8 cellular contexts compared by ENCODE assay signal in the genomic region with DNA sequence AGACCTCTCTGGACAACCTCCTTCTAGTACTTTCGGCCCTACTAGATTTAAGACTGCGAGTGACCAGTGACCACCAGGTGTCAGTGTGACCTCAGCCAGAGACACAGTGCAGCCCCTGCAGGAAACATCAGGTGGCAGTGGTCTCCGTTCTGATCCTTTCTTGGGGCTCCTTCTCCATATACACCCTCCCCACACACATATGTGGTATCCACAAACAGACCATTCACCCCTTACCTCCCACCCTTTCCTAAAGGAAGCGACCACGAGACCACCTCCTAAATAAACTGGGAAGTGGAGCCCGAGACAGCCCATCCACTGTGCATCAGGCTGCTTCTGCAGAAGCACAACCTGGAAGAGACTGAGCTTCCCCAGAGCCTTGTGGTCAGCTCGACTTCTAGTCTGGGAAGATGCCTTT. TPM values are rescaled to one million over a fixed set of nuclear protein-coding genes. Genes with fewer than 3 reads are reported as not detected.
DNase-seq lines count a peak whose midpoint lies in the region; ATAC-seq and TF ChIP-seq lines count a peak whose summit lies in the region.

No MANE protein-coding gene starts in this region.

- no peaks in the 10 kb centered on the region for H3K9me3 ChIP-seq in A673 (ENCODE audit: low read depth, low read length, poor library complexity, severe bottlenecking)

- peaks cover 24% of the 10 kb centered on the region for H3K4me1 ChIP-seq in A673 (ENCODE audit: insufficient read depth, low read length, poor library complexity, severe bottlenecking)

- no peak overlapping the region for H3K4me3 ChIP-seq in A673 (ENCODE audit: low read depth, low read length, poor library complexity, severe bottlenecking)

- no peaks in the 10 kb centered on the region for H3K27me3 ChIP-seq in A673 (replicated peaks; ENCODE audit: insufficient read depth, low read depth, low read length, poor library complexity)

- ATAC-seq in GM18909 (IDR thresholded peaks at IDR 0.05; ENCODE audit: poor library complexity, unreplicated experiment): no peak

- POLR2A ChIA-PET in A673 (lab: Charles Lee; ENCODE audit: low non-redundant PET): no interaction called here

- in situ Hi-C loops in GM13976 (cut with MboI; ENCODE audit: low sequenced_read_pairs, unreplicated experiment): no loop called here

- H3K27ac ChIP-seq in A673 (ENCODE audit: low read depth, low read length, poor library complexity, severe bottlenecking): no peak overlapping the region

- DNase-seq in A673 (ENCODE audit: low spot score) (peak; percentile 70), GM13976 (ENCODE audit: low spot score) (peak; percentile 89), NCI-H2196 treated with DMSO at 0.1 percent for 48 hours (lab: John Stamatoyannopoulos, UW; ENCODE audit: unreplicated experiment) (peak; percentile 31), ecto neural progenitor cell (ENCODE audit: low spot score) (peak; percentile 87), lung microvascular endothelial cell (ENCODE audit: low read depth in 2 of 2) (peak; percentile 75 to 86)
- DNase-seq in activated CD4-positive, alpha-beta T cell treated with anti-CD3 and anti-CD28 coated beads, Interleukin-2, amount 50 U/mL, for 1 hour: peak; percentile 82
- DNase-seq in stimulated activated CD8-positive, alpha-beta memory T cell treated with anti-CD3 and anti-CD28 coated beads, Interleukin-15, amount 100 ng/mL, for 4 hours (ENCODE audit: low read depth in 2 of 2): peak; percentile 10 to 49

- TF ChIP-seq CTCF in A673 (conservative IDR thresholded peaks at IDR 0.05; ENCODE audit: low read depth, low read length): peak; percentile 77
- TF ChIP-seq CTCF in GM13976 (IDR thresholded peaks at IDR 0.05; ENCODE audit: borderline replicate concordance, control extremely low read depth, extremely low read depth, insufficient read depth, missing control alignments): peak; percentile 88

- intact Hi-C loops in A673 (cut with micrococcal nuclease; ENCODE audit: unreplicated experiment): loop anchor here (1.0 kb wide), 3 partner anchors 268 to 304 kb away; no protein-coding TSS in a partner anchor

- H3K36me3 ChIP-seq in A673 (ENCODE audit: insufficient read depth, low read length, poor library complexity, severe bottlenecking): peaks cover 14% of the 10 kb centered on the region

- CTCF ChIA-PET in A673 (lab: Charles Lee): interaction anchor here (1.0 to 1.1 kb wide), 2 partner anchors 268 to 275 kb away, joined by 3 to 4 read pairs; no protein-coding TSS in a partner anchor

- BruUV-seq in A673 (replicated peaks; lab: Mats Ljungman, UMichigan): no TSS peak

RNA-seq across cellular contexts. Expression of a gene that starts 38.5 kb away (rescaled TPM):
- 2.4 and 2.8 TPM in 2 replicates for total RNA-seq in A673 (2021)
- under 0.01 and 0.20 TPM in 2 replicates for total RNA-seq in lung microvascular endothelial cell

Comparison
In these comparisons a context has a peak if more than half of its experiments do, and no peak if none do; other contexts are left out.
1. DNase-seq: peak in every context shown above with its lines; median percentile 89 in GM13976; 87 in ecto neural progenitor cell; 82 in activated CD4-positive, alpha-beta T cell treated with anti-CD3 and anti-CD28 coated beads, Interleukin-2, amount 50 U/mL, for 1 hour; 80 in lung microvascular endothelial cell; 70 in A673; 31 in NCI-H2196 treated with DMSO at 0.1 percent for 48 hours; 30 in stimulated activated CD8-positive, alpha-beta memory T cell treated with anti-CD3 and anti-CD28 coated beads, Interleukin-15, amount 100 ng/mL, for 4 hours.